2 cellular contexts compared by ENCODE assay signal in genomic region chr18:12234451-12235190, GRCh38.
TF ChIP-seq lines count a peak whose summit lies in the region.

No MANE protein-coding gene starts in this region.

TF ChIP-seq in GM23338, 12 proteins besides CTCF, POLR2A, EP300 and RAD21:
- TF ChIP-seq NANOG (IDR thresholded peaks at IDR 0.05; ENCODE audit: borderline replicate concordance) = no peak
- TF ChIP-seq ZNF331 (CRISPR knock-in tag; IDR thresholded peaks at IDR 0.05; ENCODE audit: low read depth) = peak; percentile 46

TF ChIP-seq in IMR-90, 13 proteins besides CTCF, POLR2A, EP300 and RAD21:
- TF ChIP-seq BHLHE40 (IDR thresholded peaks at IDR 0.05; ENCODE audit: low read depth, low read length) = no peak
